Comparison of ENCODE assay signal across 36 cellular contexts in genomic region chr4:132316738-132317137, GRCh38.
"Had no signal": no experiment of that assay in that cellular context is flagged by ENCODE, and none has a peak within 500 bp of the region (broad histone marks: within the 10 kb centered on the region; RNA-seq: fewer than 3 reads in every experiment).

No MANE protein-coding gene starts in this region.

- H3K4me1 ChIP-seq: adrenal gland, body of pancreas, breast epithelium had no signal

- FAIRE-seq: astrocyte, TTC549 had no signal

- H3K27ac ChIP-seq: adrenal gland, body of pancreas, brain microvascular endothelial cell, breast epithelium, cardiac muscle cell, VCaP had no signal

- ATAC-seq: activated CD8-positive, alpha-beta T cell treated with anti-CD3 and anti-CD28 coated beads for 36 hours; activated naive CD4-positive, alpha-beta T cell treated with anti-CD3 and anti-CD28 coated beads, Interleukin-2, amount 50 U/mL, for 72 hours; activated T-cell treated with anti-CD3 and anti-CD28 coated beads, Interleukin-2, amount 50 U/mL, for 4 hours; activated T-cell treated with anti-CD3 and anti-CD28 coated beads, Interleukin-2, amount 50 U/mL, for 72 hours; activated T-helper 17 cell treated with anti-CD3 and anti-CD28 coated beads, Interleukin-2, amount 50 U/mL, for 72 hours; body of pancreas had no signal

- H3K36me3 ChIP-seq: adrenal gland, brain microvascular endothelial cell, breast epithelium, cardiac muscle cell had no signal

- DNase-seq: activated B cell treated with CpG ODN at 0.5 μM for 24 hours; activated CD4-positive, alpha-beta memory T cell treated with anti-CD3 and anti-CD28 coated beads for 36 hours; activated CD4-positive, alpha-beta T cell treated with anti-CD3 and anti-CD28 coated beads for 4 hours; activated CD4-positive, alpha-beta T cell treated with anti-CD3 and anti-CD28 coated beads, Interleukin-2, amount 10 ng/mL, durations not matched to agents 24 days and 14 days; activated CD4-positive, alpha-beta T cell treated with anti-CD3 and anti-CD28 coated beads, Interleukin-2, amount 50 U/mL, for 1 hour; activated CD4-positive, alpha-beta T cell treated with anti-CD3 and anti-CD28 coated beads, Interleukin-2, amount 50 U/mL, for 4 hours; activated CD4-positive, CD25-positive, alpha-beta regulatory T cell treated with anti-CD3 and anti-CD28 coated beads, Interleukin-2, amount 50 U/mL, for 72 hours; activated CD8-positive, alpha-beta memory T cell treated with anti-CD3 and anti-CD28 coated beads, Interleukin-2, amount 50 U/mL, for 4 hours; activated CD8-positive, alpha-beta T cell treated with anti-CD3 and anti-CD28 coated beads for 36 hours; activated effector memory CD4-positive, alpha-beta T cell treated with anti-CD3 and anti-CD28 coated beads, Interleukin-2, amount 50 U/mL, for 16 hours; activated gamma-delta T cell treated with Interleukin-2 at 50 U/mL for 16 hours; activated naive CD4-positive, alpha-beta T cell; activated naive CD4-positive, alpha-beta T cell treated with anti-CD3 and anti-CD28 coated beads for 36 hours; activated naive CD4-positive, alpha-beta T cell treated with anti-CD3 and anti-CD28 coated beads, Interleukin-2, amount 50 U/mL, for 16 hours; activated naive CD8-positive, alpha-beta T cell treated with anti-CD3 and anti-CD28 coated beads for 36 hours; activated T-cell treated with anti-CD3 and anti-CD28 coated beads for 4 hours; activated T-cell treated with anti-CD3 and anti-CD28 coated beads, Interleukin-2, amount 50 U/mL, for 1 hour; activated T-cell treated with anti-CD3 and anti-CD28 coated beads, Interleukin-2, amount 50 U/mL, for 4 hours; activated T-cell treated with anti-CD3 and anti-CD28 coated beads, Interleukin-2, amount 50 U/mL, for 72 hours; adrenal gland; amniotic stem cell; aorta; body of pancreas; brain microvascular endothelial cell; caudate nucleus; cerebellar nuclear complex; T-helper 1 cell; T-helper 2 cell; T-helper 9 cell had no signal

- H3K9me3 ChIP-seq: adrenal gland, body of pancreas, breast epithelium had no signal

- H3K4me3 ChIP-seq: adrenal gland, body of pancreas, breast epithelium, cardiac muscle cell had no signal

- H3K27me3 ChIP-seq: adrenal gland, body of pancreas, brain microvascular endothelial cell, breast epithelium, cardiac muscle cell had no signal
